Comparison of ENCODE assay signal across 8 cellular contexts in genomic region chr3:118628704-118629341, GRCh38.
DNase-seq lines count a peak whose midpoint lies in the region; ATAC-seq and TF ChIP-seq lines count a peak whose summit lies in the region.

No MANE protein-coding gene starts in this region.

- H3K27ac ChIP-seq in thoracic aorta, result no peak overlapping the region

- H3K27me3 Mint-ChIP-seq in activated naive CD4-positive, alpha-beta T cell treated with anti-CD3 and anti-CD28 coated beads, Interleukin-2, amount 10 ng/mL, durations not matched to agents 7 days and 5 days, result peaks cover 4% of the 10 kb centered on the region
- peaks cover 22% of the 10 kb centered on the region for H3K27me3 Mint-ChIP-seq in chondrocyte (ENCODE audit: low read depth)

- H3K4me3 ChIP-seq in H7 (ENCODE audit: insufficient read depth, low read depth, low read length) (no peak overlapping the region), thoracic aorta (no peak overlapping the region)

- no peak overlapping the region for H3K4me3 Mint-ChIP-seq in activated naive CD4-positive, alpha-beta T cell treated with anti-CD3 and anti-CD28 coated beads, Interleukin-2, amount 10 ng/mL, durations not matched to agents 7 days and 5 days
- peak overlapping the region; percentile 39 for H3K4me3 Mint-ChIP-seq in chondrocyte (ENCODE audit: unreplicated experiment)

- ATAC-seq in left lobe of liver (peak; percentile 100), thoracic aorta (ENCODE audit: insufficient number of reproducible peaks, low FRiP score, low read depth) (no peak)

- in situ Hi-C loops in KBM-7 (cut with MboI; ENCODE audit: low pct_unique_long_range_greater_than_20kb, low sequenced_read_pairs), result no loop called here

- no peaks in the 10 kb centered on the region for H3K36me3 Mint-ChIP-seq in activated naive CD4-positive, alpha-beta T cell treated with anti-CD3 and anti-CD28 coated beads, Interleukin-2, amount 10 ng/mL, durations not matched to agents 7 days and 5 days
- H3K36me3 Mint-ChIP-seq in chondrocyte (ENCODE audit: low read depth), result no peaks in the 10 kb centered on the region

- DNase-seq in activated naive CD4-positive, alpha-beta T cell treated with anti-CD3 and anti-CD28 coated beads, Interleukin-2, amount 10 ng/mL, durations not matched to agents 7 days and 5 days, result peak; percentile 44
- no peak for DNase-seq in activated naive CD4-positive, alpha-beta T cell treated with Interleukin-2 at 50 U/mL for 16 hours
- DNase-seq in H7, result peak; percentile 57
- peak; percentile 57 for DNase-seq in KBM-7
- peak; percentile 7 for DNase-seq in OCI-M2 (lab: John Stamatoyannopoulos, UW; ENCODE audit: unreplicated experiment)
- DNase-seq in chondrocyte (ENCODE audit: low spot score), result no peak
- DNase-seq in left lobe of liver (ENCODE audit: low spot score), result peak; percentile 72
- no peak for DNase-seq in thoracic aorta (ENCODE audit: low spot score)

- H3K9me3 Mint-ChIP-seq in activated naive CD4-positive, alpha-beta T cell treated with anti-CD3 and anti-CD28 coated beads, Interleukin-2, amount 10 ng/mL, durations not matched to agents 7 days and 5 days, result no peaks in the 10 kb centered on the region
- no peaks in the 10 kb centered on the region for H3K9me3 Mint-ChIP-seq in chondrocyte (ENCODE audit: low read depth)

- no peaks in the 10 kb centered on the region for H3K9me3 ChIP-seq in thoracic aorta

- peak; percentile 93 for TF ChIP-seq CTCF in chondrocyte (IDR thresholded peaks at IDR 0.05)
- TF ChIP-seq CTCF in thoracic aorta (IDR thresholded peaks at IDR 0.05), result peak; percentile 48

- H3K4me1 ChIP-seq in thoracic aorta (ENCODE audit: control insufficient read depth in 1 of 2, low read depth in 2 of 2), result no peaks in the 10 kb centered on the region

- H3K4me1 Mint-ChIP-seq in activated naive CD4-positive, alpha-beta T cell treated with anti-CD3 and anti-CD28 coated beads, Interleukin-2, amount 10 ng/mL, durations not matched to agents 7 days and 5 days, result no peaks in the 10 kb centered on the region
- peaks cover 2% of the 10 kb centered on the region for H3K4me1 Mint-ChIP-seq in chondrocyte (ENCODE audit: low read depth)

- H3K27me3 ChIP-seq in H7 (ENCODE audit: control insufficient read depth, insufficient read depth, low read length) (no peaks in the 10 kb centered on the region), thoracic aorta (replicated peaks; ENCODE audit: insufficient read depth) (no peaks in the 10 kb centered on the region)

- H3K27ac Mint-ChIP-seq in activated naive CD4-positive, alpha-beta T cell treated with anti-CD3 and anti-CD28 coated beads, Interleukin-2, amount 10 ng/mL, durations not matched to agents 7 days and 5 days, result no peak overlapping the region
- H3K27ac Mint-ChIP-seq in chondrocyte (ENCODE audit: unreplicated experiment), result no peak overlapping the region

- H3K36me3 ChIP-seq in H7 (replicated peaks; ENCODE audit: control insufficient read depth, insufficient read depth, low read length) (no peaks in the 10 kb centered on the region), thoracic aorta (no peaks in the 10 kb centered on the region)

- CTCF ChIA-PET in activated naive CD4-positive, alpha-beta T cell treated with anti-CD3 and anti-CD28 coated beads, Interleukin-2, amount 10 ng/mL, durations not matched to agents 7 days and 5 days (lab: Charles Lee), result no interaction called here

Comparison
In these comparisons a context has a peak if more than half of its experiments do, and no peak if none do; other contexts are left out.
1. DNase-seq: peak in activated naive CD4-positive, alpha-beta T cell treated with anti-CD3 and anti-CD28 coated beads, Interleukin-2, amount 10 ng/mL, durations not matched to agents 7 days and 5 days (single experiment), H7 (single experiment), KBM-7 (single experiment), OCI-M2 (single experiment) and left lobe of liver (single experiment); none in activated naive CD4-positive, alpha-beta T cell treated with Interleukin-2 at 50 U/mL for 16 hours (single experiment), chondrocyte (single experiment) and thoracic aorta (single experiment).